ENCODE assay signal across 31 cellular contexts in the genomic region with DNA sequence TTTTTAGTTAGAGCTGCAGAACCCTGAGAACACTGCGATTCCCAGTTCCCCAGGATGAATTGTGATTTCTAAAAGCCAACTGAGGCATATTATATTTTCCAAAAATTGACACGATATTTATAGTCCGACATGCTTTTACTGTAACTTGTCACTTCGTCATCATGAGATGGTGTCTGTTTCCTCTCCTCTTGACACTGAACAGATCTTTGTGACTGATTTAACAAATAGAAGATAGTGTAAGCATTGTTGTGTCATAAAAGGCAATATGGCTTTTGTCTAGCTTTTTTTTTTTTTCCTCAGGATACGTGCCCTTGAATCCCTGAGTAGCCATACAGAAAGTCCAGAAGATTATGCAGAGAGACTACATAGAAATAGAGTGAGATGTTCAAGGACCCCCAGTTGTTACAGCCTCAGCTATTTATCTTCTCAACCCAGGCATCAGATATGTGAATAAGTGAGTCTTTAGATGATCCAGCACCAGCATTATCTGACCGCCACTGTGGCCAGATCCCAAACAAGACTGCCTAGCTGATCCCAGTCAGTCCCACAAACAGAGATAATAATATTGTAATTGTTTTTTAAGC. TPM values are rescaled to one million over a fixed set of nuclear protein-coding genes. Genes with fewer than 3 reads are reported as not detected.
"Had no signal": no experiment of that assay in that cellular context is flagged by ENCODE, and none has a peak within 500 bp of the region (broad histone marks: within the 10 kb centered on the region; RNA-seq: fewer than 3 reads in every experiment).

No MANE protein-coding gene starts in this region.

- DNase-seq: activated B cell treated with CpG ODN at 0.5 μM for 24 hours; activated CD4-positive, alpha-beta memory T cell treated with anti-CD3 and anti-CD28 coated beads for 36 hours; activated CD4-positive, alpha-beta T cell treated with anti-CD3 and anti-CD28 coated beads for 4 hours; activated CD4-positive, alpha-beta T cell treated with anti-CD3 and anti-CD28 coated beads, Interleukin-2, amount 10 ng/mL, durations not matched to agents 24 days and 14 days; activated CD4-positive, alpha-beta T cell treated with anti-CD3 and anti-CD28 coated beads, Interleukin-2, amount 50 U/mL, for 1 hour; activated CD4-positive, alpha-beta T cell treated with anti-CD3 and anti-CD28 coated beads, Interleukin-2, amount 50 U/mL, for 4 hours; activated CD4-positive, CD25-positive, alpha-beta regulatory T cell treated with anti-CD3 and anti-CD28 coated beads, Interleukin-2, amount 50 U/mL, for 72 hours; activated CD8-positive, alpha-beta memory T cell treated with anti-CD3 and anti-CD28 coated beads, Interleukin-2, amount 50 U/mL, for 4 hours; activated CD8-positive, alpha-beta T cell treated with anti-CD3 and anti-CD28 coated beads for 36 hours; activated effector memory CD4-positive, alpha-beta T cell treated with anti-CD3 and anti-CD28 coated beads, Interleukin-2, amount 50 U/mL, for 16 hours; activated gamma-delta T cell treated with Interleukin-2 at 50 U/mL for 16 hours; activated naive CD4-positive, alpha-beta T cell; activated naive CD4-positive, alpha-beta T cell treated with anti-CD3 and anti-CD28 coated beads for 36 hours; activated naive CD4-positive, alpha-beta T cell treated with anti-CD3 and anti-CD28 coated beads, Interleukin-2, amount 50 U/mL, for 16 hours; activated naive CD8-positive, alpha-beta T cell treated with anti-CD3 and anti-CD28 coated beads for 36 hours; activated T-cell treated with anti-CD3 and anti-CD28 coated beads for 4 hours; activated T-cell treated with anti-CD3 and anti-CD28 coated beads, Interleukin-2, amount 50 U/mL, for 1 hour; activated T-cell treated with anti-CD3 and anti-CD28 coated beads, Interleukin-2, amount 50 U/mL, for 4 hours; activated T-cell treated with anti-CD3 and anti-CD28 coated beads, Interleukin-2, amount 50 U/mL, for 72 hours; adrenal gland; amygdala; anterior cingulate cortex; caudate nucleus; T-helper 1 cell; T-helper 2 cell; T-helper 9 cell had no signal

- H3K27ac ChIP-seq: adrenal gland, ascending aorta, cardiac muscle cell, VCaP had no signal

- H3K27me3 ChIP-seq: adrenal gland, ascending aorta, cardiac muscle cell had no signal

- H3K36me3 ChIP-seq: adrenal gland, ascending aorta, cardiac muscle cell had no signal

- H3K4me3 ChIP-seq: adrenal gland, ascending aorta, cardiac muscle cell had no signal

- H3K4me1 ChIP-seq: adrenal gland, ascending aorta had no signal

- FAIRE-seq: bronchial epithelial cell, TTC549 had no signal

- H3K9me3 ChIP-seq: adrenal gland, ascending aorta had no signal

RNA-seq across cellular contexts. Expression of a gene that starts 46.7 kb away (rescaled TPM):
- polyA plus RNA-seq: cardiac muscle cell had no signal
